Comparison of ENCODE assay signal across 24 cellular contexts in the genomic region with DNA sequence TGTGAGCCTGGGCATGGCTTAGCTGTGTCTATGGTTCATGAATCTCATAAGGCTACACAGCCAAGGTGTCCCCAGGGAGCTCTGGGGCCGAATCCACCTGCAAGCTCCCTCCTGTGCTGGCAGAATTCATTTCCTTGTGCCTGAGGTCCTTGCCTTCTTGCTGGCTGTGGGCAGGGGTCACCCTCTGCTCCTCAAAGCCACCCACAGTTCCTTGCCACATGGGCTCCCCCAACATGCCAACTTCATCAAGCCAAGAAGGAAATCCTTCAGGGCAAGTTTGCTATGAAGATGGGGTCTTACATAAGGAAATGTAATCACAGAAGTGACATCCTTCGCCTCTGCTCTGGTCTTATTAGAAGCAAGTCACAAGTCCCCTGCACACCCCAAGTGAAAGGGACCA. TPM values are rescaled to one million over a fixed set of nuclear protein-coding genes. Genes with fewer than 3 reads are reported as not detected.
A peak's percentile ranks its signal among the peaks of the same experiment; 100 is the strongest.
DNase-seq lines count a peak whose midpoint lies in the region; ATAC-seq, FAIRE-seq and TF ChIP-seq lines count a peak whose summit lies in the region.
"Had no signal": no experiment of that assay in that cellular context is flagged by ENCODE, and none has a peak within 500 bp of the region (broad histone marks: within the 10 kb centered on the region; RNA-seq: fewer than 3 reads in every experiment).

No MANE protein-coding gene starts in this region.

- no peak overlapping the region for H3K9ac ChIP-seq in OCI-LY3 (ENCODE audit: low read length)
- H3K9ac ChIP-seq in iPS-20b (ENCODE audit: low read depth, low read length), result no peak overlapping the region

- H3K27me3 ChIP-seq in OCI-LY3 (ENCODE audit: low read depth, low read length) (no peaks in the 10 kb centered on the region), iPS-20b (ENCODE audit: insufficient read depth, low read length) (no peaks in the 10 kb centered on the region)

- intact Hi-C loops in cardiac septum (cut with DNase I) (no loop called here), Right ventricle myocardium inferior (cut with DNase I) (no loop called here)

- no peak overlapping the region for H3K4me2 ChIP-seq in OCI-LY3 (ENCODE audit: low read length)

- no peak for ATAC-seq in Right ventricle myocardium inferior
- no peak for ATAC-seq in GM18511 (IDR thresholded peaks at IDR 0.05; ENCODE audit: unreplicated experiment)

- DNase-seq in cardiac septum (ENCODE audit: low spot score), result peak; percentile 29
- no peak for DNase-seq in Right ventricle myocardium inferior (ENCODE audit: missing footprints)
- DNase-seq in GM19239 (ENCODE audit: insufficient read length, low spot score), result no peak
- no peak for DNase-seq in frontal cortex (ENCODE audit: low spot score in 2 of 2)
- no peak for DNase-seq in DMS53 (lab: John Stamatoyannopoulos, UW)
- DNase-seq: ACHN; Calu3; CD8-positive, alpha-beta memory T cell; DMS153; H7; KG1; NCI-H1092 treated with DMSO at 0.1 percent for 48 hours; NCI-H1436 treated with DMSO at 0.1 percent for 48 hours; NCI-H1930; NCI-H226; NCI-H510A treated with DMSO at 0.1 percent for 48 hours; NCI-H774; SHP77 had no signal

- peaks cover 100% of the 10 kb centered on the region for H3K79me2 ChIP-seq in OCI-LY3 (ENCODE audit: low read length)

- peak; percentile 23 for FAIRE-seq in GM19239 (lab: Jason Lieb, UNC)
- FAIRE-seq in frontal cortex (lab: Jason Lieb, UNC), result no peak
- FAIRE-seq: G401.6 had no signal

- H3K4me1 ChIP-seq in OCI-LY3 (ENCODE audit: low read length) (peaks cover 61% of the 10 kb centered on the region), iPS-20b (ENCODE audit: insufficient read depth, low read length) (peaks cover 70% of the 10 kb centered on the region)

- peaks cover 66% of the 10 kb centered on the region for H4K20me1 ChIP-seq in OCI-LY3 (ENCODE audit: insufficient read depth, low read length)

- H3K9me3 ChIP-seq in OCI-LY3 (ENCODE audit: insufficient read depth, low read length) (peaks cover 9% of the 10 kb centered on the region), iPS-20b (ENCODE audit: insufficient read depth, low read depth, low read length) (no peaks in the 10 kb centered on the region)

- no peak overlapping the region for H3K4me3 ChIP-seq in OCI-LY3 (ENCODE audit: low read length)
- H3K4me3 ChIP-seq in iPS-20b (ENCODE audit: low read length), result no peak overlapping the region

- H3K27ac ChIP-seq in OCI-LY3 (ENCODE audit: low read length) (peak overlapping the region; percentile 71; the same call in 1 of the 2 replicates), iPS-20b (ENCODE audit: low read length) (peak overlapping the region; percentile 49)
- H3K27ac ChIP-seq: 22Rv1, C4-2B had no signal

- TF ChIP-seq CTCF in OCI-LY3 (IDR thresholded peaks at IDR 0.05; ENCODE audit: low read depth, low read length), result no peak

- H3K36me3 ChIP-seq in OCI-LY3 (replicated peaks; ENCODE audit: low read depth, low read length) (peaks cover 19% of the 10 kb centered on the region), iPS-20b (ENCODE audit: insufficient read depth, low read depth, low read length) (no peaks in the 10 kb centered on the region)

- H2AFZ ChIP-seq in OCI-LY3 (ENCODE audit: low read depth, low read length), result no peak overlapping the region

RNA-seq across cellular contexts. Expression of gene LARGE1, which starts 24.8 kb away (rescaled TPM):
- total RNA-seq in cardiac septum, result 119 TPM
- 152 TPM for total RNA-seq in Right ventricle myocardium inferior
- 35.5 TPM for total RNA-seq in frontal cortex
